ENCODE assay signal across 9 cellular contexts in the genomic region with DNA sequence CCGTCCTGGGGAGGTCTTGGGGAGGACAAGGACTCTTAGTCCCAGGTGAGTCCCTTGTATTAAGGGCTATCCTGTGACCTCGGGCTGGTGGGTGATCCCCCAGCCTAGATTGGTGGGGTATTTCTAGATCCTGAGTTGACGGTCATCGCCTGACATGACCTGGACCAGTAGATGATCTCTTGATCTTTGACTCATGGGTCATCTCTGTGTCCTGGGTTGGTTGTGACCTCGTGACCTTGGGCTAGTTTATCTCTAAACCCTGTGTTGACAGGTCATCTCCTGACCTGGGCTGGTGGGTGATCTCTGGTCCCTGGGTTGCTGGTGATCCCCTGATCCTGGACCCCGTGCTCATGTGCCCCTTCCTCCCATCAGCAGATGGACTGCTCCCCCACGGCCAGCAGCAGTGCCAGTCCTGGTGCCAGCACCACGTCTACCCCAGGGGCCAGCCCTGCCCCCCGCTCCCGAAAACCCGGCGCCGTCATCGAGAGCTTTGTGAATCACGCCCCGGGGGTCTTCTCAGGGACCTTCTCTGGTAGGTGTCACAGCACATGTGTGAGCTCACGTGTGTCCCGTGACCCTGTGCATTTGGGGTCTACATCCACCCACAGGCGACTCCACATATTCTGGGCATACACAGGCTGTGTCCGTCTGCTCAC. TPM values are rescaled to one million over a fixed set of nuclear protein-coding genes. Genes with fewer than 3 reads are reported as not detected.
A peak's percentile ranks its signal among the peaks of the same experiment; 100 is the strongest.
DNase-seq lines count a peak whose midpoint lies in the region; ATAC-seq and TF ChIP-seq lines count a peak whose summit lies in the region.
"Had no signal": no experiment of that assay in that cellular context is flagged by ENCODE, and none has a peak within 500 bp of the region (broad histone marks: within the 10 kb centered on the region; RNA-seq: fewer than 3 reads in every experiment).

No MANE protein-coding gene starts in this region.

- TF ChIP-seq POLR2A in uterus (IDR thresholded peaks at IDR 0.05), result no peak

- H3K9me3 Mint-ChIP-seq in dendritic cell treated with granulocyte-macrophage colony-stimulating factor and Interleukin-4, amounts not matched to agents 40 ng/mL and 50 ng/mL, for 4 days, result no peaks in the 10 kb centered on the region
- no peaks in the 10 kb centered on the region for H3K9me3 Mint-ChIP-seq in nephron

- TF ChIP-seq CTCF in heart right ventricle (IDR thresholded peaks at IDR 0.05) (no peak), nephron (IDR thresholded peaks at IDR 0.05; ENCODE audit: unreplicated experiment in 3 of 3) (no peak), uterus (IDR thresholded peaks at IDR 0.05) (no peak)

- peaks cover 41 to 89% (median 81%) of the 10 kb centered on the region in 9 donors for H3K4me1 ChIP-seq in heart right ventricle
- H3K4me1 ChIP-seq in uterus, result peaks cover 2 to 45% of the 10 kb centered on the region in 2 donors

- peak overlapping the region; percentile 96 for H3K27ac Mint-ChIP-seq in dendritic cell treated with granulocyte-macrophage colony-stimulating factor and Interleukin-4, amounts not matched to agents 40 ng/mL and 50 ng/mL, for 4 days
- H3K27ac Mint-ChIP-seq in nephron, result no peak overlapping the region

- peaks cover 15 to 81% (median 50%) of the 10 kb centered on the region in 9 donors for H3K36me3 ChIP-seq in heart right ventricle
- H3K36me3 ChIP-seq in uterus, result no peaks in the 10 kb centered on the region

- peak overlapping the region; percentile 95 to 100 (median 100) for H3K27ac ChIP-seq in heart right ventricle
- peak overlapping the region; percentile 96 to 98 for H3K27ac ChIP-seq in uterus

- peak overlapping the region; percentile 96 for H3K4me3 Mint-ChIP-seq in dendritic cell treated with granulocyte-macrophage colony-stimulating factor and Interleukin-4, amounts not matched to agents 40 ng/mL and 50 ng/mL, for 4 days
- peak overlapping the region; percentile 38 to 52 (median 38) for H3K4me3 Mint-ChIP-seq in nephron

- 83 to 87% methylated on average over 20 of the region's 20 CpGs for WGBS in heart right ventricle, 2 donors

- H3K36me3 Mint-ChIP-seq in dendritic cell treated with granulocyte-macrophage colony-stimulating factor and Interleukin-4, amounts not matched to agents 40 ng/mL and 50 ng/mL, for 4 days (ENCODE audit: low read depth), result peaks cover 96% of the 10 kb centered on the region
- peaks cover 33% of the 10 kb centered on the region for H3K36me3 Mint-ChIP-seq in nephron (ENCODE audit: low read depth)

- DNase-seq in heart right ventricle (no peak), Right ventricle myocardium inferior (ENCODE audit: missing footprints) (no peak), uterus (no peak), posterior cingulate gyrus (no peak), NCI-H510A treated with DMSO at 0.1 percent for 48 hours (lab: John Stamatoyannopoulos, UW) (no peak)
- DNase-seq: RPMI8226 had no signal

- intact Hi-C loops in heart right ventricle (cut with DNase I), result no loop called here
- intact Hi-C loops in Right ventricle myocardium inferior (cut with DNase I), result no loop called here
- intact Hi-C loops in dendritic cell treated with granulocyte-macrophage colony-stimulating factor and Interleukin-4, amounts not matched to agents 40 ng/mL and 50 ng/mL, for 4 days (cut with micrococcal nuclease), result no loop called here
- intact Hi-C loops in uterus (cut with DNase I; ENCODE audit: low total_unique reads), result no loop called here
- intact Hi-C loops in posterior cingulate gyrus (cut with DNase I), result no loop called here

- peak overlapping the region in 8 of 10 donors; percentile 82 to 99 (median 94) for H3K4me3 ChIP-seq in heart right ventricle
- no peak overlapping the region for H3K4me3 ChIP-seq in uterus

- no peaks in the 10 kb centered on the region for H3K27me3 ChIP-seq in heart right ventricle
- no peaks in the 10 kb centered on the region for H3K27me3 ChIP-seq in uterus

- no peaks in the 10 kb centered on the region for H3K27me3 Mint-ChIP-seq in dendritic cell treated with granulocyte-macrophage colony-stimulating factor and Interleukin-4, amounts not matched to agents 40 ng/mL and 50 ng/mL, for 4 days
- H3K27me3 Mint-ChIP-seq in nephron (ENCODE audit: low read depth), result no peaks in the 10 kb centered on the region

- ATAC-seq in heart right ventricle (no peak), Right ventricle myocardium inferior (no peak), HG02763 (IDR thresholded peaks at IDR 0.05; ENCODE audit: unreplicated experiment) (no peak)

- H3K4me1 Mint-ChIP-seq in dendritic cell treated with granulocyte-macrophage colony-stimulating factor and Interleukin-4, amounts not matched to agents 40 ng/mL and 50 ng/mL, for 4 days (ENCODE audit: low read depth), result peaks cover 52% of the 10 kb centered on the region
- peaks cover 10% of the 10 kb centered on the region for H3K4me1 Mint-ChIP-seq in nephron

- H3K9me3 ChIP-seq in heart right ventricle (no peaks in the 10 kb centered on the region), uterus (no peaks in the 10 kb centered on the region)

RNA-seq across cellular contexts. Expression of a gene that starts 6.3 kb away (rescaled TPM):
- 100 to 1,000 TPM in 2 of 10 donors, 10 to 100 TPM in 8; 45.9 to 236 (median 68.5) TPM for total RNA-seq in heart right ventricle
- 10 to 100 TPM; 22.7 to 48.6 TPM for polyA plus RNA-seq in heart right ventricle
- 62.8 TPM for total RNA-seq in Right ventricle myocardium inferior
- total RNA-seq in uterus, result 100 to 1,000 TPM in 1 of 4 donors, 10 to 100 TPM in 2, under 1 TPM in 1; 0.77 to 108 (median 15.0) TPM

RNA-seq across cellular contexts. Expression of a gene that starts 13.1 kb away (rescaled TPM):
- total RNA-seq in heart right ventricle (100 to 1,000 TPM; 491 to 770 (median 553) TPM), Right ventricle myocardium inferior (656 TPM), uterus (100 to 1,000 TPM in 2 of 4 donors, 10 to 100 TPM in 1, 1 to 10 TPM in 1; 4.7 to 164 (median 68.9) TPM)
- polyA plus RNA-seq in heart right ventricle, result 1,000 to 10,000 TPM in 1 of 2 donors, 100 to 1,000 TPM in 1; 821 to 2,879 TPM

RNA-seq across cellular contexts. Expression of a gene that starts 14.5 kb away (rescaled TPM):
- 100 to 1,000 TPM; 227 to 356 (median 280) TPM for total RNA-seq in heart right ventricle
- polyA plus RNA-seq in heart right ventricle, result 100 to 1,000 TPM; 180 to 344 TPM
- total RNA-seq in Right ventricle myocardium inferior, result 219 TPM
- 100 to 1,000 TPM; 235 to 950 (median 535) TPM for total RNA-seq in uterus

RNA-seq across cellular contexts. Expression of a gene that starts 16.9 kb away (rescaled TPM):
- total RNA-seq in heart right ventricle (1 to 10 TPM in 9 of 10 donors, under 1 TPM in 1; 0.96 to 2.2 (median 1.4) TPM), Right ventricle myocardium inferior (1.2 TPM), uterus (1 to 10 TPM in 2 of 4 donors, under 1 TPM in 1, not detected in 1; 0.26 to 1.5 (median 1.0) TPM)
- 1 to 10 TPM in 1 of 2 donors, under 1 TPM in 1; 0.73 to 1.3 TPM for polyA plus RNA-seq in heart right ventricle

RNA-seq across cellular contexts. Expression of a gene that starts 20.7 kb away (rescaled TPM):
- 10 to 100 TPM in 7 of 10 donors, 1 to 10 TPM in 3; 8.2 to 19.0 (median 12.7) TPM for total RNA-seq in heart right ventricle
- polyA plus RNA-seq in heart right ventricle, result 10 to 100 TPM; 40.2 to 70.2 TPM
- total RNA-seq in Right ventricle myocardium inferior, result 13.1 TPM
- 10 to 100 TPM in 2 of 4 donors, 1 to 10 TPM in 2; 2.1 to 24.3 (median 7.1) TPM for total RNA-seq in uterus

Comparison
In these comparisons a context has a peak if more than half of its experiments do, and no peak if none do; other contexts are left out.
1. H3K4me3 ChIP-seq: peak in heart right ventricle (8 of 10); none in uterus (0 of 2).